8 cellular contexts compared by ENCODE assay signal in the genomic region with DNA sequence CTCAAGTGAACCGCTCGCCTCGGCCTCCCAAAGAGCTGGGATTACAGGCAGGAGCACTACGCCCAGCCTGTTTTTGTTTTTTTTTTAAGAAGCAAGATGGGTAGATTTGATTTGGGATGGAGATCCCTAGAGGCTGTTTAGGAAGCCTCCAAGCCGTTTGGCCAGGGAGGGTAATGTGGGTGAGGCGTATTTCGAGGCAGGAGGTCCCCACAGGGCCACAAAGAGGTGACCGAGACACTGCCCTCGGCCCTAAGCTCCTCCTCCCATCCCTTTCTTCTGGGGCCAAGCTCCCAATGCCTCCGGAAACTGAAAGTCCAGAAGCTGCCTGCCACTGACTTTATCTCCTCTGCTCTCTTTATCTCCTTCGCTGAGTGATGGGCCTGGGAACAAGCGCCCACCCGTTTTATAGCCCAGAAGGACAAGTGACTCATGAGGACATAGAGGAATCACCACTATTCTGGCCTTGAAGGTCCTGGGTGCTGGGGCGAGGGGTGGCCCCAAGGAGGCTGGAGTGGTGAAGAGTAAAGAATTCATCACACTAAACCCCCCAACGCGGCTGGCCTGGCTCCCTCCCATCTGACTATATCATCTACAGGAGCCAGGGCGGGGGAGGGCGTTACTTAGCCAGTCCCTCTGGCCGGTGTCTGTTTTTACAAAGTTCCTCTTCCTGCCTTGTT. TPM values are rescaled to one million over a fixed set of nuclear protein-coding genes. Genes with fewer than 3 reads are reported as not detected.
DNase-seq lines count a peak whose midpoint lies in the region; ATAC-seq and TF ChIP-seq lines count a peak whose summit lies in the region.
"Had no signal": no experiment of that assay in that cellular context is flagged by ENCODE, and none has a peak within 500 bp of the region (broad histone marks: within the 10 kb centered on the region; RNA-seq: fewer than 3 reads in every experiment).

No MANE protein-coding gene starts in this region.

- no peak overlapping the region for H4K91ac ChIP-seq in IMR-90 (ENCODE audit: insufficient read depth, low read depth, low read length)

- ATAC-seq in IMR-90 (ENCODE audit: low read depth) (peak; percentile 3; the same call in 1 of the 2 replicates), body of pancreas (no peak)
- no peak for ATAC-seq in stimulated activated memory B cell treated with anti-CD40 and anti-IgM and Interleukin-4, amounts not matched to agents 10 μg/mL and 1 μg/mL and 100 μg/mL, for 72 hours

- peaks cover 28% of the 10 kb centered on the region for H3K9me1 ChIP-seq in IMR-90 (ENCODE audit: insufficient read depth, low read length)

- no peak overlapping the region for H2BK120ac ChIP-seq in IMR-90 (ENCODE audit: low read depth, low read length)

- TF ChIP-seq POLR2A in IMR-90 (IDR thresholded peaks at IDR 0.05; ENCODE audit: low read depth, low read length) (no peak), body of pancreas (IDR thresholded peaks at IDR 0.05) (no peak)

- H3K4me3 Mint-ChIP-seq in activated T-helper 1 cell treated with anti-CD3 and anti-CD28 coated beads, Interleukin-12 subunit alpha, Interleukin-12 subunit beta, Interleukin-2, Interleukin-4 antibody, amounts not matched to agents 30 ng/mL and 10 ng/mL and 1 ng/mL, durations not matched to agents 14 hours and 24 hours and 36 hours, result no peak overlapping the region
- no peak overlapping the region for H3K4me3 Mint-ChIP-seq in stimulated activated memory B cell treated with anti-CD40 and anti-IgM and Interleukin-4, amounts not matched to agents 10 μg/mL and 1 μg/mL and 100 μg/mL, for 72 hours

- no peak for TF ChIP-seq CTCF in IMR-90 (conservative IDR thresholded peaks at IDR 0.05; ENCODE audit: low read depth, low read length)
- no peak for TF ChIP-seq CTCF in body of pancreas (IDR thresholded peaks at IDR 0.05)
- no peak for TF ChIP-seq CTCF in GM13977 (IDR thresholded peaks at IDR 0.05; ENCODE audit: extremely low read depth, insufficient read depth, missing control alignments)

- H3K56ac ChIP-seq in IMR-90 (ENCODE audit: extremely low read depth, insufficient read depth, low read length), result no peak overlapping the region

- H3K23ac ChIP-seq in IMR-90 (ENCODE audit: low read depth, low read length), result 0 out of 2 replicates have a peak overlapping the region, but pooled peaks have one; percentile 20

- H3K79me1 ChIP-seq in IMR-90 (ENCODE audit: low read depth in 1 of 2, low read length in 2 of 2), result peaks cover 31 to 53% of the 10 kb centered on the region in 2 experiments

- H2BK15ac ChIP-seq in IMR-90 (ENCODE audit: low read depth, low read length), result no peak overlapping the region

- BruUV-seq in IMR-90 (replicated peaks; lab: Mats Ljungman, UMichigan), result no TSS peak

- intact Hi-C loops in IMR-90 (cut with micrococcal nuclease) (no loop called here), body of pancreas (cut with DNase I) (no loop called here)
- intact Hi-C loops in activated T-helper 1 cell treated with anti-CD3 and anti-CD28 coated beads, Interleukin-12 subunit alpha, Interleukin-12 subunit beta, Interleukin-2, Interleukin-4 antibody, amounts not matched to agents 30 ng/mL and 10 ng/mL and 1 ng/mL, durations not matched to agents 14 hours and 24 hours and 36 hours (cut with micrococcal nuclease), result no loop called here

- no peak overlapping the region for H2BK20ac ChIP-seq in IMR-90 (ENCODE audit: low read depth, low read length)

- H3K4me2 ChIP-seq in IMR-90 (ENCODE audit: low read depth, low read length), result peak overlapping the region; percentile 42; the same call in 1 of the 2 replicates

- H3K9me3 ChIP-seq in IMR-90 (ENCODE audit: control insufficient read depth, insufficient read depth, low read length), result no peaks in the 10 kb centered on the region
- no peaks in the 10 kb centered on the region for H3K9me3 ChIP-seq in body of pancreas

- no peak overlapping the region for H2BK5ac ChIP-seq in IMR-90 (ENCODE audit: low read depth, low read length, poor library complexity, severe bottlenecking)

- peaks cover 58% of the 10 kb centered on the region for H4K20me1 ChIP-seq in IMR-90 (ENCODE audit: insufficient read depth, low read length)

- H3K9ac ChIP-seq in IMR-90 (ENCODE audit: low read depth, low read length), result no peak overlapping the region

- H3K27ac ChIP-seq in IMR-90 (ENCODE audit: insufficient read depth, low read length) (no peak overlapping the region), body of pancreas (peak overlapping the region in 1 of 4 donors; percentile 39)

- CTCF ChIA-PET in IMR-90 (lab: Yijun Ruan, JAX), result interaction anchor here (0.6 kb wide), 1 partner anchor 659 kb away, joined by 7 read pairs; no protein-coding TSS in a partner anchor

- H4K8ac ChIP-seq in IMR-90 (ENCODE audit: low read depth in 2 of 2, low read length in 2 of 2), result peak overlapping the region in 1 of 2 experiments; percentile 30; a peak in 2 of 4 replicates

- no peak overlapping the region for H3K14ac ChIP-seq in IMR-90 (replicated peaks; ENCODE audit: low read depth, low read length)

- peak; percentile 45 for DNase-seq in IMR-90
- DNase-seq in activated T-helper 1 cell treated with anti-CD3 and anti-CD28 coated beads, Interleukin-12 subunit alpha, Interleukin-12 subunit beta, Interleukin-2, Interleukin-4 antibody, amounts not matched to agents 30 ng/mL and 10 ng/mL and 1 ng/mL, durations not matched to agents 14 hours and 24 hours and 36 hours (ENCODE audit: low spot score), result no peak
- DNase-seq in iris pigment epithelial cell (ENCODE audit: low read depth), result peak; percentile 55
- DNase-seq in body of pancreas, result no peak
- DNase-seq in GM13977 (ENCODE audit: low spot score), result no peak
- no peak for DNase-seq in NCI-H146 treated with DMSO at 0.1 percent for 48 hours (lab: John Stamatoyannopoulos, UW; ENCODE audit: unreplicated experiment)
- DNase-seq: activated naive CD4-positive, alpha-beta T cell treated with Interleukin-2 at 50 U/mL for 16 hours had no signal

- peak overlapping the region; percentile 28; the same call in 1 of the 2 replicates for H3K4ac ChIP-seq in IMR-90 (ENCODE audit: low read depth, low read length)

- no peak overlapping the region for H3K4me3 ChIP-seq in IMR-90 (ENCODE audit: insufficient read depth, low read depth, low read length)
- H3K4me3 ChIP-seq in body of pancreas, result no peak overlapping the region

- H4K5ac ChIP-seq in IMR-90 (ENCODE audit: low read depth, low read length), result 0 out of 2 replicates have a peak overlapping the region, but pooled peaks have one; percentile 2

- peak overlapping the region; percentile 12 for H2AFZ ChIP-seq in IMR-90 (replicated peaks; ENCODE audit: low read length, poor library complexity)

- H3K36me3 ChIP-seq in IMR-90 (ENCODE audit: control insufficient read depth, insufficient read depth, low read length), result peaks cover 2% of the 10 kb centered on the region; the same call in 1 of the 2 replicates
- no peaks in the 10 kb centered on the region for H3K36me3 ChIP-seq in body of pancreas (replicated peaks in 1 of 2; ENCODE audit: insufficient read depth in 1 of 2, low read depth in 2 of 2)

- in situ Hi-C loops in IMR-90 (cut with MboI; ENCODE audit: low sequenced_read_pairs) (no loop called here), GM13977 (cut with MboI; ENCODE audit: low pct_unique_long_range_greater_than_20kb, low sequenced_read_pairs, unreplicated experiment) (no loop called here)

- POLR2A ChIA-PET in IMR-90 (lab: Charles Lee; ENCODE audit: unreplicated experiment), result no interaction called here

- peaks cover 59% of the 10 kb centered on the region for H3K4me1 Mint-ChIP-seq in activated T-helper 1 cell treated with anti-CD3 and anti-CD28 coated beads, Interleukin-12 subunit alpha, Interleukin-12 subunit beta, Interleukin-2, Interleukin-4 antibody, amounts not matched to agents 30 ng/mL and 10 ng/mL and 1 ng/mL, durations not matched to agents 14 hours and 24 hours and 36 hours (ENCODE audit: low read depth)
- H3K4me1 Mint-ChIP-seq in stimulated activated memory B cell treated with anti-CD40 and anti-IgM and Interleukin-4, amounts not matched to agents 10 μg/mL and 1 μg/mL and 100 μg/mL, for 72 hours, result peaks cover 80% of the 10 kb centered on the region

- dilution Hi-C loops in IMR-90 (cut with HindIII; ENCODE audit: low sequenced_read_pairs, unreplicated experiment), result no loop called here

- H3K4me1 ChIP-seq in IMR-90 (ENCODE audit: control insufficient read depth, insufficient read depth, low read length), result peaks cover 26% of the 10 kb centered on the region
- H3K4me1 ChIP-seq in body of pancreas, result peaks cover 55% of the 10 kb centered on the region

- 0 out of 2 replicates have a peak overlapping the region, but pooled peaks have one; percentile 17 for H2AK5ac ChIP-seq in IMR-90 (ENCODE audit: low read depth, low read length)

- 88% methylated on average over 4 of the region's 19 CpGs; no CpG with 5 or more reads in 1 of the 2 experiments for WGBS in IMR-90 (ENCODE audit: extremely low coverage in 2 of 2, insufficient read length in 1 of 2), 2 experiments
- 62 to 71% methylated on average over 18 to 19 of the region's 19 CpGs for WGBS in body of pancreas, 2 donors

- peak overlapping the region; percentile 94 for H3K27ac Mint-ChIP-seq in activated T-helper 1 cell treated with anti-CD3 and anti-CD28 coated beads, Interleukin-12 subunit alpha, Interleukin-12 subunit beta, Interleukin-2, Interleukin-4 antibody, amounts not matched to agents 30 ng/mL and 10 ng/mL and 1 ng/mL, durations not matched to agents 14 hours and 24 hours and 36 hours
- peak overlapping the region; percentile 45 for H3K27ac Mint-ChIP-seq in stimulated activated memory B cell treated with anti-CD40 and anti-IgM and Interleukin-4, amounts not matched to agents 10 μg/mL and 1 μg/mL and 100 μg/mL, for 72 hours

- no peaks in the 10 kb centered on the region for H3K9me3 Mint-ChIP-seq in activated T-helper 1 cell treated with anti-CD3 and anti-CD28 coated beads, Interleukin-12 subunit alpha, Interleukin-12 subunit beta, Interleukin-2, Interleukin-4 antibody, amounts not matched to agents 30 ng/mL and 10 ng/mL and 1 ng/mL, durations not matched to agents 14 hours and 24 hours and 36 hours
- no peaks in the 10 kb centered on the region for H3K9me3 Mint-ChIP-seq in stimulated activated memory B cell treated with anti-CD40 and anti-IgM and Interleukin-4, amounts not matched to agents 10 μg/mL and 1 μg/mL and 100 μg/mL, for 72 hours

- H3K36me3 Mint-ChIP-seq in activated T-helper 1 cell treated with anti-CD3 and anti-CD28 coated beads, Interleukin-12 subunit alpha, Interleukin-12 subunit beta, Interleukin-2, Interleukin-4 antibody, amounts not matched to agents 30 ng/mL and 10 ng/mL and 1 ng/mL, durations not matched to agents 14 hours and 24 hours and 36 hours (ENCODE audit: low read depth), result peaks cover 16% of the 10 kb centered on the region
- peaks cover 6% of the 10 kb centered on the region for H3K36me3 Mint-ChIP-seq in stimulated activated memory B cell treated with anti-CD40 and anti-IgM and Interleukin-4, amounts not matched to agents 10 μg/mL and 1 μg/mL and 100 μg/mL, for 72 hours

- H3K27me3 ChIP-seq in IMR-90 (ENCODE audit: control insufficient read depth, insufficient read depth, low read length) (no peaks in the 10 kb centered on the region), body of pancreas (no peaks in the 10 kb centered on the region)

- no peak overlapping the region for H2AK9ac ChIP-seq in IMR-90 (replicated peaks; ENCODE audit: low read depth, low read length, poor library complexity)

- no peaks in the 10 kb centered on the region for H3K27me3 Mint-ChIP-seq in activated T-helper 1 cell treated with anti-CD3 and anti-CD28 coated beads, Interleukin-12 subunit alpha, Interleukin-12 subunit beta, Interleukin-2, Interleukin-4 antibody, amounts not matched to agents 30 ng/mL and 10 ng/mL and 1 ng/mL, durations not matched to agents 14 hours and 24 hours and 36 hours (ENCODE audit: insufficient read depth)
- no peaks in the 10 kb centered on the region for H3K27me3 Mint-ChIP-seq in stimulated activated memory B cell treated with anti-CD40 and anti-IgM and Interleukin-4, amounts not matched to agents 10 μg/mL and 1 μg/mL and 100 μg/mL, for 72 hours

- no peak for TF ChIP-seq RAD21 in IMR-90 (IDR thresholded peaks at IDR 0.05; ENCODE audit: low read length)

- no peak overlapping the region for H3K18ac ChIP-seq in IMR-90 (ENCODE audit: low read depth, low read length)

RNA-seq across cellular contexts. Expression of a gene that starts 2.0 kb away (rescaled TPM):
- total RNA-seq in IMR-90 (2012; rRNA removed) (12.2 and 13.1 TPM in 2 replicates), body of pancreas (10 to 100 TPM; 27.8 to 64.6 TPM)
- 36.9 and 37.2 TPM in 2 replicates for polyA plus RNA-seq in IMR-90 (2012; rRNA removed)
- 33.9 and 37.7 TPM in 2 replicates for polyA plus RNA-seq in IMR-90 (2012; cell fraction: cytosol; rRNA removed)
- polyA plus RNA-seq in IMR-90 (2012; cell fraction: nucleus; rRNA removed; ENCODE audit: low replicate concordance), result 160 and 211 TPM in 2 replicates
- total RNA-seq in activated T-helper 1 cell treated with anti-CD3 and anti-CD28 coated beads, Interleukin-12 subunit alpha, Interleukin-12 subunit beta, Interleukin-2, Interleukin-4 antibody, amounts not matched to agents 30 ng/mL and 10 ng/mL and 1 ng/mL, durations not matched to agents 14 hours and 24 hours and 36 hours, result 88.7 and 94.4 TPM in 2 replicates

RNA-seq across cellular contexts. Expression of a gene that starts 40.6 kb away (rescaled TPM):
- total RNA-seq in IMR-90 (2012; rRNA removed), result 0.83 and 1.8 TPM in 2 replicates
- 2.4 and 3.2 TPM in 2 replicates for polyA plus RNA-seq in IMR-90 (2012; rRNA removed)
- 4.8 and 4.9 TPM in 2 replicates for polyA plus RNA-seq in IMR-90 (2012; cell fraction: cytosol; rRNA removed)
- polyA plus RNA-seq in IMR-90 (2012; cell fraction: nucleus; rRNA removed; ENCODE audit: low replicate concordance), result 7.1 and 11.3 TPM in 2 replicates
- total RNA-seq in activated T-helper 1 cell treated with anti-CD3 and anti-CD28 coated beads, Interleukin-12 subunit alpha, Interleukin-12 subunit beta, Interleukin-2, Interleukin-4 antibody, amounts not matched to agents 30 ng/mL and 10 ng/mL and 1 ng/mL, durations not matched to agents 14 hours and 24 hours and 36 hours, result 8.6 and 9.4 TPM in 2 replicates
- total RNA-seq in body of pancreas, result 1 to 10 TPM; 5.4 to 9.2 TPM

Comparison
In these comparisons a context has a peak if more than half of its experiments do, and no peak if none do; other contexts are left out.
1. DNase-seq: peak in IMR-90 (single experiment) and iris pigment epithelial cell (single experiment); none in activated T-helper 1 cell treated with anti-CD3 and anti-CD28 coated beads, Interleukin-12 subunit alpha, Interleukin-12 subunit beta, Interleukin-2, Interleukin-4 antibody, amounts not matched to agents 30 ng/mL and 10 ng/mL and 1 ng/mL, durations not matched to agents 14 hours and 24 hours and 36 hours (single experiment), body of pancreas (0 of 4), GM13977 (single experiment) and NCI-H146 treated with DMSO at 0.1 percent for 48 hours (single experiment).